ENCODE assay signal across 8 cellular contexts in genomic region chr1:1371741-1372711, GRCh38. TPM values are rescaled to one million over a fixed set of nuclear protein-coding genes. Genes with fewer than 3 reads are reported as not detected.
A peak's percentile ranks its signal among the peaks of the same experiment; 100 is the strongest.
DNase-seq lines count a peak whose midpoint lies in the region.

No MANE protein-coding gene starts in this region.

- POLR2A ChIA-PET in activated CD4-positive, alpha-beta T cell treated with anti-CD3 and anti-CD28 coated beads, Interleukin-2, amount 10 ng/mL, durations not matched to agents 7 days and 5 days (lab: Charles Lee): no interaction called here

- DNase-seq in NCI-H748 (lab: John Stamatoyannopoulos, UW; ENCODE audit: unreplicated experiment): peak; percentile 42
- no peak for DNase-seq in NCI-H748 treated with DMSO at 0.1 percent for 48 hours (lab: John Stamatoyannopoulos, UW)
- DNase-seq in NCI-H2081 (lab: John Stamatoyannopoulos, UW): peak; percentile 77 to 87
- peak; percentile 81 for DNase-seq in activated CD4-positive, alpha-beta T cell treated with anti-CD3 and anti-CD28 coated beads, Interleukin-2, amount 10 ng/mL, durations not matched to agents 7 days and 5 days
- DNase-seq in dermis blood vessel endothelial cell: peak; percentile 77
- DNase-seq in myocyte (ENCODE audit: low read depth): peak; percentile 80
- peak; percentile 53 to 60 for DNase-seq in stimulated activated CD8-positive, alpha-beta memory T cell treated with anti-CD3 and anti-CD28 coated beads, Interleukin-7, amount 100 ng/mL, for 48 hours (ENCODE audit: extremely low read depth in 1 of 2, low read depth in 1 of 2)
- DNase-seq in OCI-M2 (lab: John Stamatoyannopoulos, UW; ENCODE audit: unreplicated experiment): no peak

- peak overlapping the region; percentile 76 for H3K27ac Mint-ChIP-seq in activated CD4-positive, alpha-beta T cell treated with anti-CD3 and anti-CD28 coated beads, Interleukin-2, amount 10 ng/mL, durations not matched to agents 7 days and 5 days

- H3K4me3 Mint-ChIP-seq in activated CD4-positive, alpha-beta T cell treated with anti-CD3 and anti-CD28 coated beads, Interleukin-2, amount 10 ng/mL, durations not matched to agents 7 days and 5 days: peak overlapping the region; percentile 51

- CTCF ChIA-PET in activated CD4-positive, alpha-beta T cell treated with anti-CD3 and anti-CD28 coated beads, Interleukin-2, amount 10 ng/mL, durations not matched to agents 7 days and 5 days (lab: Charles Lee): interaction anchor here (0.6 to 2.4 kb wide), 21 partner anchors 8 to 358 kb away, joined by 3 to 9 read pairs (median 3); partner anchors contain the start of genes CCNL2, ISG15, MRPL20 and UBE2J2

- peaks cover 12% of the 10 kb centered on the region for H3K36me3 Mint-ChIP-seq in activated CD4-positive, alpha-beta T cell treated with anti-CD3 and anti-CD28 coated beads, Interleukin-2, amount 10 ng/mL, durations not matched to agents 7 days and 5 days (ENCODE audit: low read depth)

- no peaks in the 10 kb centered on the region for H3K9me3 Mint-ChIP-seq in activated CD4-positive, alpha-beta T cell treated with anti-CD3 and anti-CD28 coated beads, Interleukin-2, amount 10 ng/mL, durations not matched to agents 7 days and 5 days

- H3K27me3 Mint-ChIP-seq in activated CD4-positive, alpha-beta T cell treated with anti-CD3 and anti-CD28 coated beads, Interleukin-2, amount 10 ng/mL, durations not matched to agents 7 days and 5 days: no peaks in the 10 kb centered on the region

- peaks cover 50% of the 10 kb centered on the region for H3K4me1 Mint-ChIP-seq in activated CD4-positive, alpha-beta T cell treated with anti-CD3 and anti-CD28 coated beads, Interleukin-2, amount 10 ng/mL, durations not matched to agents 7 days and 5 days

RNA-seq across cellular contexts. Expression of gene AURKAIP1, which starts 3.0 kb away (rescaled TPM):
- 100 to 1,000 TPM; 101 to 125 TPM for total RNA-seq in activated CD4-positive, alpha-beta T cell treated with anti-CD3 and anti-CD28 coated beads, Interleukin-2, amount 10 ng/mL, durations not matched to agents 7 days and 5 days
- 80.2 and 106 TPM in 2 replicates for total RNA-seq in dermis blood vessel endothelial cell
- total RNA-seq in myocyte: 183 and 198 TPM in 2 replicates
- polyA plus RNA-seq in myocyte (2012): 122 TPM

RNA-seq across cellular contexts. Expression of gene MXRA8, which starts 13.7 kb away (rescaled TPM):
- under 1 TPM; 0.15 to 0.30 TPM for total RNA-seq in activated CD4-positive, alpha-beta T cell treated with anti-CD3 and anti-CD28 coated beads, Interleukin-2, amount 10 ng/mL, durations not matched to agents 7 days and 5 days
- total RNA-seq in dermis blood vessel endothelial cell (0.56 and 1.7 TPM in 2 replicates), myocyte (224 and 252 TPM in 2 replicates)
- 360 TPM for polyA plus RNA-seq in myocyte (2012)

RNA-seq across cellular contexts. Expression of gene DVL1, which starts 22.8 kb away (rescaled TPM):
- 10 to 100 TPM; 33.0 to 34.0 TPM for total RNA-seq in activated CD4-positive, alpha-beta T cell treated with anti-CD3 and anti-CD28 coated beads, Interleukin-2, amount 10 ng/mL, durations not matched to agents 7 days and 5 days
- total RNA-seq in dermis blood vessel endothelial cell (43.5 and 54.6 TPM in 2 replicates), myocyte (121 and 137 TPM in 2 replicates)
- 85.5 TPM for polyA plus RNA-seq in myocyte (2012)

RNA-seq across cellular contexts. Expression of gene CCNL2, which starts 27.1 kb away (rescaled TPM):
- 100 to 1,000 TPM; 122 to 131 TPM for total RNA-seq in activated CD4-positive, alpha-beta T cell treated with anti-CD3 and anti-CD28 coated beads, Interleukin-2, amount 10 ng/mL, durations not matched to agents 7 days and 5 days
- total RNA-seq in dermis blood vessel endothelial cell (71.1 and 183 TPM in 2 replicates), myocyte (185 and 228 TPM in 2 replicates)
- polyA plus RNA-seq in myocyte (2012): 161 TPM

RNA-seq across cellular contexts. Expression of gene MRPL20, which starts 35.1 kb away (rescaled TPM):
- 100 to 1,000 TPM in 1 of 2 experiments, 10 to 100 TPM in 1; 98.6 to 107 TPM for total RNA-seq in activated CD4-positive, alpha-beta T cell treated with anti-CD3 and anti-CD28 coated beads, Interleukin-2, amount 10 ng/mL, durations not matched to agents 7 days and 5 days
- total RNA-seq in dermis blood vessel endothelial cell (98.2 and 102 TPM in 2 replicates), myocyte (113 TPM in 2 replicates)
- 172 TPM for polyA plus RNA-seq in myocyte (2012)

Comparison
In these comparisons a context has a peak if more than half of its experiments do, and no peak if none do; other contexts are left out.
1. DNase-seq: peak in NCI-H748 (single experiment), NCI-H2081 (2 of 2), activated CD4-positive, alpha-beta T cell treated with anti-CD3 and anti-CD28 coated beads, Interleukin-2, amount 10 ng/mL, durations not matched to agents 7 days and 5 days (single experiment), dermis blood vessel endothelial cell (single experiment), myocyte (single experiment) and stimulated activated CD8-positive, alpha-beta memory T cell treated with anti-CD3 and anti-CD28 coated beads, Interleukin-7, amount 100 ng/mL, for 48 hours (2 of 2); none in NCI-H748 treated with DMSO at 0.1 percent for 48 hours (single experiment) and OCI-M2 (single experiment).
2. RNA of gene MXRA8, which starts 13.7 kb away (total RNA-seq): 224 to 252 TPM in myocyte; 0.56 to 1.7 TPM in dermis blood vessel endothelial cell and 0.15 to 0.30 TPM in activated CD4-positive, alpha-beta T cell treated with anti-CD3 and anti-CD28 coated beads, Interleukin-2, amount 10 ng/mL, durations not matched to agents 7 days and 5 days; every median in the first group is over 10 times any median in the second.